ENCODE assay signal across 1 cellular context in the genomic region with DNA sequence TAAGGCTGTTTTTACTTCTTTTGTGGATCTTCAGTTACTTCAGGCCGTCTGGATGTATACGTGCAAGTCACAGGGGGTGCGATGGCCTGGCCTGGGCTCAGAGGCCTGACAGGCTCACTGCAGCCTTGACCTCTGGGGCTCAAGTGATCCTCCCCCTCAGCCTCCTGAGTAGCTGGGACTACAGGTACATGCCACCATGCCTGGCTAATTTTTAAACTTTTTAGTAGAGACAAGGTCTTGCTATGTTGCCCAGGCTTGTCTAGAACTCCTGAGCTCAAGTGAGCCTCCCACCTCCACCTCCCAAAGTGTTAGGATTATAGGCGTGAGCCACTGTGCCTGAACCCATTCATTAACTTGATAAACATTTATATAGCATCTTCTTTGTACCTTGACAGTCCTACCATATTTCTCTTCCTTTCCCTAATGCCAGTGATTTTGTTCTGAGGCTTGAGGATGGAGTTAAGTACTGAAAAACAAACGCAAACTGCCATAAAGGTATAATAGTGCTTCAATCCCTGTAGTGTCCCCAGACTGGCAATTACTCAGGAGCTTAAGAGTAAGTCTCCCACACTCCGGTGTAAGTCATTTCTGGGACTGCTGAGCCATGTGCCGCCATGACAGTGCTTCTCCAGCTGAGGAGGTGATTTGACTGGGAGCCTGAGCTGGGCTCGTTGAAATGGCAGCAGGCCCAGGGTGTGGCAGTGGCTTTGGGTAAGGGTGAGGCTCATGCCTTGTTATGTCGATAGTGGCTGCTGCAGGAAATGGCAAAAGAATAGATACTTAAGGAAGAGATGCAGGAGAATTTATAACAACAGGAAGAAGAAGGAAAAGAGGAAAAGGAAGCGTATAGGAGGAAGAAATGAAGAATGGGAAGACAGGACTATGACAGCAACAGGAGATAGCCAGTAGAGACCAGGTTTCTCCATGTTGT.
TF ChIP-seq lines count a peak whose summit lies in the region.

No MANE protein-coding gene starts in this region.

TF ChIP-seq in HepG2, 621 proteins besides CTCF, POLR2A, EP300 and RAD21 (continued from another document and continues in another):
- TF ChIP-seq, protein P1, sequence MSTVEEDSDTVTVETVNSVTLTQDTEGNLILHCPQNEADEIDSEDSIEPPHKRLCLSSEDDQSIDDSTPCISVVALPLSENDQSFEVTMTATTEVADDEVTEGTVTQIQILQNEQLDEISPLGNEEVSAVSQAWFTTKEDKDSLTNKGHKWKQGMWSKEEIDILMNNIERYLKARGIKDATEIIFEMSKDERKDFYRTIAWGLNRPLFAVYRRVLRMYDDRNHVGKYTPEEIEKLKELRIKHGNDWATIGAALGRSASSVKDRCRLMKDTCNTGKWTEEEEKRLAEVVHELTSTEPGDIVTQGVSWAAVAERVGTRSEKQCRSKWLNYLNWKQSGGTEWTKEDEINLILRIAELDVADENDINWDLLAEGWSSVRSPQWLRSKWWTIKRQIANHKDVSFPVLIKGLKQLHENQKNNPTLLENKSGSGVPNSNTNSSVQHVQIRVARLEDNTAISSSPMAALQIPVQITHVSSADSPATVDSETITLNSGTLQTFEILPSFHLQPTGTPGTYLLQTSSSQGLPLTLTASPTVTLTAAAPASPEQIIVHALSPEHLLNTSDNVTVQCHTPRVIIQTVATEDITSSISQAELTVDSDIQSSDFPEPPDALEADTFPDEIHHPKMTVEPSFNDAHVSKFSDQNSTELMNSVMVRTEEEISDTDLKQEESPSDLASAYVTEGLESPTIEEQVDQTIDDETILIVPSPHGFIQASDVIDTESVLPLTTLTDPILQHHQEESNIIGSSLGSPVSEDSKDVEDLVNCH (CRISPR knock-in tag; IDR thresholded peaks at IDR 0.05), result no peak
- no peak for TF ChIP-seq CBX1 (IDR thresholded peaks at IDR 0.05; ENCODE audit: low read depth)
- TF ChIP-seq SIX4 (CRISPR knock-in tag; IDR thresholded peaks at IDR 0.05), result no peak; the same call in 1 of the 2 replicates
- TF ChIP-seq, protein P2, sequence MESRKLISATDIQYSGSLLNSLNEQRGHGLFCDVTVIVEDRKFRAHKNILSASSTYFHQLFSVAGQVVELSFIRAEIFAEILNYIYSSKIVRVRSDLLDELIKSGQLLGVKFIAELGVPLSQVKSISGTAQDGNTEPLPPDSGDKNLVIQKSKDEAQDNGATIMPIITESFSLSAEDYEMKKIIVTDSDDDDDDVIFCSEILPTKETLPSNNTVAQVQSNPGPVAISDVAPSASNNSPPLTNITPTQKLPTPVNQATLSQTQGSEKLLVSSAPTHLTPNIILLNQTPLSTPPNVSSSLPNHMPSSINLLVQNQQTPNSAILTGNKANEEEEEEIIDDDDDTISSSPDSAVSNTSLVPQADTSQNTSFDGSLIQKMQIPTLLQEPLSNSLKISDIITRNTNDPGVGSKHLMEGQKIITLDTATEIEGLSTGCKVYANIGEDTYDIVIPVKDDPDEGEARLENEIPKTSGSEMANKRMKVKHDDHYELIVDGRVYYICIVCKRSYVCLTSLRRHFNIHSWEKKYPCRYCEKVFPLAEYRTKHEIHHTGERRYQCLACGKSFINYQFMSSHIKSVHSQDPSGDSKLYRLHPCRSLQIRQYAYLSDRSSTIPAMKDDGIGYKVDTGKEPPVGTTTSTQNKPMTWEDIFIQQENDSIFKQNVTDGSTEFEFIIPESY (CRISPR knock-in tag; IDR thresholded peaks at IDR 0.05), result peak; percentile 16; the same call in 1 of the 2 replicates
- TF ChIP-seq, protein P3, sequence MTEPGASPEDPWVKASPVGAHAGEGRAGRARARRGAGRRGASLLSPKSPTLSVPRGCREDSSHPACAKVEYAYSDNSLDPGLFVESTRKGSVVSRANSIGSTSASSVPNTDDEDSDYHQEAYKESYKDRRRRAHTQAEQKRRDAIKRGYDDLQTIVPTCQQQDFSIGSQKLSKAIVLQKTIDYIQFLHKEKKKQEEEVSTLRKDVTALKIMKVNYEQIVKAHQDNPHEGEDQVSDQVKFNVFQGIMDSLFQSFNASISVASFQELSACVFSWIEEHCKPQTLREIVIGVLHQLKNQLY (CRISPR knock-in tag; IDR thresholded peaks at IDR 0.05), result no peak
- TF ChIP-seq MBNL3 (CRISPR knock-in tag; conservative IDR thresholded peaks at IDR 0.05), result no peak
- no peak for TF ChIP-seq ZNF296 (CRISPR knock-in tag; conservative IDR thresholded peaks at IDR 0.05)
- TF ChIP-seq TOE1 (CRISPR knock-in tag; IDR thresholded peaks at IDR 0.05), result no peak
- TF ChIP-seq ARNT2 (CRISPR knock-in tag; IDR thresholded peaks at IDR 0.05; ENCODE audit: low read depth), result no peak
- no peak for TF ChIP-seq PRPF4 (IDR thresholded peaks at IDR 0.05; ENCODE audit: low read depth, low read length, poor library complexity, severe bottlenecking)
- no peak for TF ChIP-seq MED8 (CRISPR knock-in tag; IDR thresholded peaks at IDR 0.05; ENCODE audit: insufficient replicate concordance)
- TF ChIP-seq, protein P4, sequence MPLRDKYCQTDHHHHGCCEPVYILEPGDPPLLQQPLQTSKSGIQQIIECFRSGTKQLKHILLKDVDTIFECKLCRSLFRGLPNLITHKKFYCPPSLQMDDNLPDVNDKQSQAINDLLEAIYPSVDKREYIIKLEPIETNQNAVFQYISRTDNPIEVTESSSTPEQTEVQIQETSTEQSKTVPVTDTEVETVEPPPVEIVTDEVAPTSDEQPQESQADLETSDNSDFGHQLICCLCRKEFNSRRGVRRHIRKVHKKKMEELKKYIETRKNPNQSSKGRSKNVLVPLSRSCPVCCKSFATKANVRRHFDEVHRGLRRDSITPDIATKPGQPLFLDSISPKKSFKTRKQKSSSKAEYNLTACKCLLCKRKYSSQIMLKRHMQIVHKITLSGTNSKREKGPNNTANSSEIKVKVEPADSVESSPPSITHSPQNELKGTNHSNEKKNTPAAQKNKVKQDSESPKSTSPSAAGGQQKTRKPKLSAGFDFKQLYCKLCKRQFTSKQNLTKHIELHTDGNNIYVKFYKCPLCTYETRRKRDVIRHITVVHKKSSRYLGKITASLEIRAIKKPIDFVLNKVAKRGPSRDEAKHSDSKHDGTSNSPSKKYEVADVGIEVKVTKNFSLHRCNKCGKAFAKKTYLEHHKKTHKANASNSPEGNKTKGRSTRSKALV (CRISPR knock-in tag; IDR thresholded peaks at IDR 0.05), result no peak
- TF ChIP-seq NFE2 (CRISPR knock-in tag; IDR thresholded peaks at IDR 0.05), result no peak
- TF ChIP-seq, protein P5, sequence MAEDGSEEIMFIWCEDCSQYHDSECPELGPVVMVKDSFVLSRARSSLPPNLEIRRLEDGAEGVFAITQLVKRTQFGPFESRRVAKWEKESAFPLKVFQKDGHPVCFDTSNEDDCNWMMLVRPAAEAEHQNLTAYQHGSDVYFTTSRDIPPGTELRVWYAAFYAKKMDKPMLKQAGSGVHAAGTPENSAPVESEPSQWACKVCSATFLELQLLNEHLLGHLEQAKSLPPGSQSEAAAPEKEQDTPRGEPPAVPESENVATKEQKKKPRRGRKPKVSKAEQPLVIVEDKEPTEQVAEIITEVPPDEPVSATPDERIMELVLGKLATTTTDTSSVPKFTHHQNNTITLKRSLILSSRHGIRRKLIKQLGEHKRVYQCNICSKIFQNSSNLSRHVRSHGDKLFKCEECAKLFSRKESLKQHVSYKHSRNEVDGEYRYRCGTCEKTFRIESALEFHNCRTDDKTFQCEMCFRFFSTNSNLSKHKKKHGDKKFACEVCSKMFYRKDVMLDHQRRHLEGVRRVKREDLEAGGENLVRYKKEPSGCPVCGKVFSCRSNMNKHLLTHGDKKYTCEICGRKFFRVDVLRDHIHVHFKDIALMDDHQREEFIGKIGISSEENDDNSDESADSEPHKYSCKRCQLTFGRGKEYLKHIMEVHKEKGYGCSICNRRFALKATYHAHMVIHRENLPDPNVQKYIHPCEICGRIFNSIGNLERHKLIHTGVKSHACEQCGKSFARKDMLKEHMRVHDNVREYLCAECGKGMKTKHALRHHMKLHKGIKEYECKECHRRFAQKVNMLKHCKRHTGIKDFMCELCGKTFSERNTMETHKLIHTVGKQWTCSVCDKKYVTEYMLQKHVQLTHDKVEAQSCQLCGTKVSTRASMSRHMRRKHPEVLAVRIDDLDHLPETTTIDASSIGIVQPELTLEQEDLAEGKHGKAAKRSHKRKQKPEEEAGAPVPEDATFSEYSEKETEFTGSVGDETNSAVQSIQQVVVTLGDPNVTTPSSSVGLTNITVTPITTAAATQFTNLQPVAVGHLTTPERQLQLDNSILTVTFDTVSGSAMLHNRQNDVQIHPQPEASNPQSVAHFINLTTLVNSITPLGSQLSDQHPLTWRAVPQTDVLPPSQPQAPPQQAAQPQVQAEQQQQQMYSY (CRISPR knock-in tag; IDR thresholded peaks at IDR 0.05), result no peak
- TF ChIP-seq WIZ (CRISPR knock-in tag; IDR thresholded peaks at IDR 0.05), result peak; percentile 43; the same call in 1 of the 2 replicates
- no peak for TF ChIP-seq ZNF841 (CRISPR knock-in tag; IDR thresholded peaks at IDR 0.05; ENCODE audit: borderline replicate concordance)
- TF ChIP-seq, protein P6, sequence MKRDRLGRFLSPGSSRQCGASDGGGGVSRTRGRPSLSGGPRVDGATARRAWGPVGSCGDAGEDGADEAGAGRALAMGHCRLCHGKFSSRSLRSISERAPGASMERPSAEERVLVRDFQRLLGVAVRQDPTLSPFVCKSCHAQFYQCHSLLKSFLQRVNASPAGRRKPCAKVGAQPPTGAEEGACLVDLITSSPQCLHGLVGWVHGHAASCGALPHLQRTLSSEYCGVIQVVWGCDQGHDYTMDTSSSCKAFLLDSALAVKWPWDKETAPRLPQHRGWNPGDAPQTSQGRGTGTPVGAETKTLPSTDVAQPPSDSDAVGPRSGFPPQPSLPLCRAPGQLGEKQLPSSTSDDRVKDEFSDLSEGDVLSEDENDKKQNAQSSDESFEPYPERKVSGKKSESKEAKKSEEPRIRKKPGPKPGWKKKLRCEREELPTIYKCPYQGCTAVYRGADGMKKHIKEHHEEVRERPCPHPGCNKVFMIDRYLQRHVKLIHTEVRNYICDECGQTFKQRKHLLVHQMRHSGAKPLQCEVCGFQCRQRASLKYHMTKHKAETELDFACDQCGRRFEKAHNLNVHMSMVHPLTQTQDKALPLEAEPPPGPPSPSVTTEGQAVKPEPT (CRISPR knock-in tag; IDR thresholded peaks at IDR 0.05; ENCODE audit: low read depth), result no peak
- TF ChIP-seq POLR2AphosphoS5 (IDR thresholded peaks at IDR 0.05; ENCODE audit: low read depth, low read length), result no peak
- TF ChIP-seq, protein P7, sequence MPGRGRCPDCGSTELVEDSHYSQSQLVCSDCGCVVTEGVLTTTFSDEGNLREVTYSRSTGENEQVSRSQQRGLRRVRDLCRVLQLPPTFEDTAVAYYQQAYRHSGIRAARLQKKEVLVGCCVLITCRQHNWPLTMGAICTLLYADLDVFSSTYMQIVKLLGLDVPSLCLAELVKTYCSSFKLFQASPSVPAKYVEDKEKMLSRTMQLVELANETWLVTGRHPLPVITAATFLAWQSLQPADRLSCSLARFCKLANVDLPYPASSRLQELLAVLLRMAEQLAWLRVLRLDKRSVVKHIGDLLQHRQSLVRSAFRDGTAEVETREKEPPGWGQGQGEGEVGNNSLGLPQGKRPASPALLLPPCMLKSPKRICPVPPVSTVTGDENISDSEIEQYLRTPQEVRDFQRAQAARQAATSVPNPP (CRISPR knock-in tag; IDR thresholded peaks at IDR 0.05), result no peak
- no peak for TF ChIP-seq TEAD2 (CRISPR knock-in tag; IDR thresholded peaks at IDR 0.05)
- no peak for TF ChIP-seq HNF4G (IDR thresholded peaks at IDR 0.05; ENCODE audit: borderline replicate concordance, low read depth, low read length)
- TF ChIP-seq HNF4G (CRISPR knock-in tag; IDR thresholded peaks at IDR 0.05; ENCODE audit: borderline replicate concordance, low read depth), result 0 out of 2 replicates have a peak, but pooled peaks have one; percentile 34
- TF ChIP-seq AHR (CRISPR knock-in tag; IDR thresholded peaks at IDR 0.05), result no peak
- TF ChIP-seq ZNF274 (CRISPR knock-in tag; IDR thresholded peaks at IDR 0.05), result peak; percentile 29; the same call in 1 of the 2 replicates
- TF ChIP-seq SMAD3 (CRISPR knock-in tag; IDR thresholded peaks at IDR 0.05), result no peak
- no peak for TF ChIP-seq TCF12 (IDR thresholded peaks at IDR 0.05)
- TF ChIP-seq TCF12 (CRISPR knock-in tag; IDR thresholded peaks at IDR 0.05), result no peak
- no peak for TF ChIP-seq RFX5 (IDR thresholded peaks at IDR 0.05; ENCODE audit: low read depth, low read length)
- TF ChIP-seq CENPX (CRISPR knock-in tag; IDR thresholded peaks at IDR 0.05), result no peak
- TF ChIP-seq ARNTL (CRISPR knock-in tag; IDR thresholded peaks at IDR 0.05), result 0 out of 2 replicates have a peak, but pooled peaks have one; percentile 30
- TF ChIP-seq TAF1 (CRISPR knock-in tag; IDR thresholded peaks at IDR 0.05), result peak; percentile 23; the same call in 1 of the 2 replicates
- peak; percentile 57 for TF ChIP-seq ISL2 (CRISPR knock-in tag; IDR thresholded peaks at IDR 0.05)
- TF ChIP-seq RAD51 (IDR thresholded peaks at IDR 0.05; ENCODE audit: borderline replicate concordance), result no peak
- TF ChIP-seq, protein P8, sequence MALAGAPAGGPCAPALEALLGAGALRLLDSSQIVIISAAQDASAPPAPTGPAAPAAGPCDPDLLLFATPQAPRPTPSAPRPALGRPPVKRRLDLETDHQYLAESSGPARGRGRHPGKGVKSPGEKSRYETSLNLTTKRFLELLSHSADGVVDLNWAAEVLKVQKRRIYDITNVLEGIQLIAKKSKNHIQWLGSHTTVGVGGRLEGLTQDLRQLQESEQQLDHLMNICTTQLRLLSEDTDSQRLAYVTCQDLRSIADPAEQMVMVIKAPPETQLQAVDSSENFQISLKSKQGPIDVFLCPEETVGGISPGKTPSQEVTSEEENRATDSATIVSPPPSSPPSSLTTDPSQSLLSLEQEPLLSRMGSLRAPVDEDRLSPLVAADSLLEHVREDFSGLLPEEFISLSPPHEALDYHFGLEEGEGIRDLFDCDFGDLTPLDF (CRISPR knock-in tag; IDR thresholded peaks at IDR 0.05), result no peak
- no peak for TF ChIP-seq ZNF510 (CRISPR knock-in tag; IDR thresholded peaks at IDR 0.05; ENCODE audit: low read depth)
